ENCODE assay signal across 11 cellular contexts in genomic region chr3:58351920-58352319, GRCh38. TPM values are rescaled to one million over a fixed set of nuclear protein-coding genes. Genes with fewer than 3 reads are reported as not detected.
DNase-seq lines count a peak whose midpoint lies in the region; ATAC-seq and TF ChIP-seq lines count a peak whose summit lies in the region.
"Had no signal": no experiment of that assay in that cellular context is flagged by ENCODE, and none has a peak within 500 bp of the region (broad histone marks: within the 10 kb centered on the region; RNA-seq: fewer than 3 reads in every experiment).

No MANE protein-coding gene starts in this region.

- H2AFZ ChIP-seq in SK-N-SH (ENCODE audit: low read depth): no peak overlapping the region

- H3K36me3 ChIP-seq in SK-N-SH (replicated peaks in 1 of 2; ENCODE audit: control insufficient read depth in 1 of 2, insufficient read depth in 2 of 2, low read length in 1 of 2): no peaks in the 10 kb centered on the region

- peaks cover 0 to 7% of the 10 kb centered on the region in 2 experiments; a peak in 1 of 4 replicates for H3K4me1 ChIP-seq in SK-N-SH (ENCODE audit: control insufficient read depth in 1 of 2, insufficient read depth in 2 of 2, low read depth in 1 of 2, low read length in 1 of 2)

- no peak for TF ChIP-seq RAD21 in SK-N-SH (IDR thresholded peaks at IDR 0.05; ENCODE audit: low read length)

- CTCF ChIA-PET in SK-N-SH (lab: Yijun Ruan, JAX): interaction anchor here (0.6 to 1.7 kb wide), 4 partner anchors 13 to 552 kb away, joined by 3 to 5 read pairs (median 3); partner anchors contain the start of gene KCTD6

- no peaks in the 10 kb centered on the region for H3K9me2 ChIP-seq in SK-N-SH

- DNase-seq in SK-N-SH (peak; percentile 45), UCSD-AML1 (lab: John Stamatoyannopoulos, UW; ENCODE audit: unreplicated experiment) (peak; percentile 29), omental fat pad (ENCODE audit: low spot score) (no peak), foreskin fibroblast (no peak), NCI-H187 treated with DMSO at 0.1 percent for 48 hours (lab: John Stamatoyannopoulos, UW) (no peak)
- DNase-seq: activated gamma-delta T cell treated with Interleukin-2 at 50 U/mL for 16 hours, NCI-H510A treated with DMSO at 0.1 percent for 48 hours, T1000 had no signal

- no peak for ATAC-seq in SK-N-SH treated with all-trans-retinoic acid at 6 μM for 48 hours
- ATAC-seq in HG02798 (IDR thresholded peaks at IDR 0.05; ENCODE audit: poor library complexity, unreplicated experiment): peak; percentile 21
- peak; percentile 28 for ATAC-seq in omental fat pad (ENCODE audit: low FRiP score)
- ATAC-seq in HG03135 (IDR thresholded peaks at IDR 0.05; ENCODE audit: unreplicated experiment): no peak

- no peaks in the 10 kb centered on the region for H3K27me3 ChIP-seq in SK-N-SH (ENCODE audit: insufficient read depth)

- no peak overlapping the region for H3K9ac ChIP-seq in SK-N-SH

- no peak overlapping the region for H3K4me2 ChIP-seq in SK-N-SH

- no peak for TF ChIP-seq CTCF in SK-N-SH (IDR thresholded peaks at IDR 0.05)
- TF ChIP-seq CTCF in omental fat pad (IDR thresholded peaks at IDR 0.05): no peak
- no peak for TF ChIP-seq CTCF in foreskin fibroblast (IDR thresholded peaks at IDR 0.05; ENCODE audit: low read depth, low read length)

- no peak for TF ChIP-seq EP300 in SK-N-SH (IDR thresholded peaks at IDR 0.05; ENCODE audit: borderline replicate concordance in 1 of 2, low read depth in 1 of 2, low read length in 1 of 2)

- H3F3A ChIP-seq in SK-N-SH (replicated peaks; ENCODE audit: insufficient read depth): no peaks in the 10 kb centered on the region

- peaks cover 8% of the 10 kb centered on the region for H3K79me2 ChIP-seq in SK-N-SH (ENCODE audit: insufficient read depth)

- POLR2A ChIA-PET in SK-N-SH (lab: Yijun Ruan, JAX): no interaction called here

- no peaks in the 10 kb centered on the region for H3K9me3 ChIP-seq in SK-N-SH

- H3K4me3 ChIP-seq in SK-N-SH (ENCODE audit: low read depth in 2 of 2, low read length in 1 of 2): no peak overlapping the region
- no peak overlapping the region for H3K4me3 ChIP-seq in foreskin fibroblast (ENCODE audit: low read depth in 1 of 2, low read length in 2 of 2)

- no peak overlapping the region for H3K27ac ChIP-seq in SK-N-SH (ENCODE audit: low read depth in 2 of 2, low read length in 1 of 2)

- WGBS in SK-N-SH (ENCODE audit: low lambda C conversion rate): 75% methylated on average over 3 of the region's 3 CpGs

- H4K20me1 ChIP-seq in SK-N-SH (ENCODE audit: insufficient read depth): no peaks in the 10 kb centered on the region

TF ChIP-seq in SK-N-SH, 30 proteins besides CTCF, POLR2A, EP300 and RAD21 (continues in another document):
- no peak for TF ChIP-seq REST (IDR thresholded peaks at IDR 0.05; ENCODE audit: low read depth, low read length)
- TF ChIP-seq CHD2 (IDR thresholded peaks at IDR 0.05; ENCODE audit: low read length, partially characterized antibody): no peak
- TF ChIP-seq IRF3 (IDR thresholded peaks at IDR 0.05; ENCODE audit: low read depth, low read length): no peak
- no peak for TF ChIP-seq YY1 (IDR thresholded peaks at IDR 0.05; ENCODE audit: low read depth)
- TF ChIP-seq RCOR1 (IDR thresholded peaks at IDR 0.05; ENCODE audit: low read length): no peak
- no peak for TF ChIP-seq SMC3 (IDR thresholded peaks at IDR 0.05; ENCODE audit: low read depth, low read length)
- TF ChIP-seq GATA2 (CRISPR knock-in tag; IDR thresholded peaks at IDR 0.05): no peak

TF ChIP-seq in SK-N-SH treated with all-trans-retinoic acid at 6 μM for 48 hours, 23 proteins besides CTCF, POLR2A, EP300 and RAD21:
- TF ChIP-seq SNAI2 (CRISPR knock-in tag; IDR thresholded peaks at IDR 0.05) (no peak), RARB (CRISPR knock-in tag; IDR thresholded peaks at IDR 0.05) (no peak), ARNTL (CRISPR knock-in tag; IDR thresholded peaks at IDR 0.05; ENCODE audit: borderline replicate concordance, low read depth) (no peak), ZC3H10 (CRISPR knock-in tag; IDR thresholded peaks at IDR 0.05) (no peak), OSR1 (CRISPR knock-in tag; IDR thresholded peaks at IDR 0.05) (no peak), GLIS3 (CRISPR knock-in tag; IDR thresholded peaks at IDR 0.05) (no peak), ZFP3 (CRISPR knock-in tag; IDR thresholded peaks at IDR 0.05) (no peak)
- TF ChIP-seq, protein P1, sequence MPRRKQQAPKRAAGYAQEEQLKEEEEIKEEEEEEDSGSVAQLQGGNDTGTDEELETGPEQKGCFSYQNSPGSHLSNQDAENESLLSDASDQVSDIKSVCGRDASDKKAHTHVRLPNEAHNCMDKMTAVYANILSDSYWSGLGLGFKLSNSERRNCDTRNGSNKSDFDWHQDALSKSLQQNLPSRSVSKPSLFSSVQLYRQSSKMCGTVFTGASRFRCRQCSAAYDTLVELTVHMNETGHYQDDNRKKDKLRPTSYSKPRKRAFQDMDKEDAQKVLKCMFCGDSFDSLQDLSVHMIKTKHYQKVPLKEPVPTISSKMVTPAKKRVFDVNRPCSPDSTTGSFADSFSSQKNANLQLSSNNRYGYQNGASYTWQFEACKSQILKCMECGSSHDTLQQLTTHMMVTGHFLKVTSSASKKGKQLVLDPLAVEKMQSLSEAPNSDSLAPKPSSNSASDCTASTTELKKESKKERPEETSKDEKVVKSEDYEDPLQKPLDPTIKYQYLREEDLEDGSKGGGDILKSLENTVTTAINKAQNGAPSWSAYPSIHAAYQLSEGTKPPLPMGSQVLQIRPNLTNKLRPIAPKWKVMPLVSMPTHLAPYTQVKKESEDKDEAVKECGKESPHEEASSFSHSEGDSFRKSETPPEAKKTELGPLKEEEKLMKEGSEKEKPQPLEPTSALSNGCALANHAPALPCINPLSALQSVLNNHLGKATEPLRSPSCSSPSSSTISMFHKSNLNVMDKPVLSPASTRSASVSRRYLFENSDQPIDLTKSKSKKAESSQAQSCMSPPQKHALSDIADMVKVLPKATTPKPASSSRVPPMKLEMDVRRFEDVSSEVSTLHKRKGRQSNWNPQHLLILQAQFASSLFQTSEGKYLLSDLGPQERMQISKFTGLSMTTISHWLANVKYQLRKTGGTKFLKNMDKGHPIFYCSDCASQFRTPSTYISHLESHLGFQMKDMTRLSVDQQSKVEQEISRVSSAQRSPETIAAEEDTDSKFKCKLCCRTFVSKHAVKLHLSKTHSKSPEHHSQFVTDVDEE (CRISPR knock-in tag; IDR thresholded peaks at IDR 0.05): no peak

RNA-seq across cellular contexts. Expression of gene PXK, which starts 19.2 kb away (rescaled TPM):
- polyA plus RNA-seq in SK-N-SH (2012; rRNA removed): 8.4 and 9.3 TPM in 2 replicates
- polyA plus RNA-seq in SK-N-SH (2012; cell fraction: cytosol; rRNA removed): 9.5 and 9.8 TPM in 2 replicates
- polyA plus RNA-seq in SK-N-SH (2012; cell fraction: nucleus; rRNA removed): 6.1 and 9.6 TPM in 2 replicates
- total RNA-seq in omental fat pad: 10 to 100 TPM; 25.3 to 51.2 (median 39.3) TPM

RNA-seq across cellular contexts. Expression of gene HTD2, which starts 45.6 kb away (rescaled TPM):
- 3.0 and 5.2 TPM in 2 replicates for polyA plus RNA-seq in SK-N-SH (2012; rRNA removed)
- polyA plus RNA-seq in SK-N-SH (2012; cell fraction: cytosol; rRNA removed): 5.1 and 6.3 TPM in 2 replicates
- polyA plus RNA-seq in SK-N-SH (2012; cell fraction: nucleus; rRNA removed): 3.1 and 3.7 TPM in 2 replicates
- total RNA-seq in omental fat pad: 10 to 100 TPM in 2 of 4 donors, 1 to 10 TPM in 2; 8.4 to 12.6 (median 10.4) TPM

RNA-seq across cellular contexts. Expression of gene RPP14, which starts 45.9 kb away (rescaled TPM):
- polyA plus RNA-seq in SK-N-SH (2012; rRNA removed): 8.3 and 9.7 TPM in 2 replicates
- 9.5 and 11.4 TPM in 2 replicates for polyA plus RNA-seq in SK-N-SH (2012; cell fraction: cytosol; rRNA removed)
- 5.6 and 9.6 TPM in 2 replicates for polyA plus RNA-seq in SK-N-SH (2012; cell fraction: nucleus; rRNA removed)
- 10 to 100 TPM in 1 of 4 donors, 1 to 10 TPM in 3; 8.1 to 12.5 (median 8.8) TPM for total RNA-seq in omental fat pad

Comparison
In these comparisons a context has a peak if more than half of its experiments do, and no peak if none do; other contexts are left out.
1. DNase-seq: peak in SK-N-SH (single experiment) and UCSD-AML1 (single experiment); none in omental fat pad (single experiment), foreskin fibroblast (0 of 2) and NCI-H187 treated with DMSO at 0.1 percent for 48 hours (single experiment).
2. ATAC-seq: peak in HG02798 (single experiment) and omental fat pad (single experiment); none in SK-N-SH treated with all-trans-retinoic acid at 6 μM for 48 hours (single experiment) and HG03135 (single experiment).